ENCODE assay signal across 1 cellular context in the genomic region with DNA sequence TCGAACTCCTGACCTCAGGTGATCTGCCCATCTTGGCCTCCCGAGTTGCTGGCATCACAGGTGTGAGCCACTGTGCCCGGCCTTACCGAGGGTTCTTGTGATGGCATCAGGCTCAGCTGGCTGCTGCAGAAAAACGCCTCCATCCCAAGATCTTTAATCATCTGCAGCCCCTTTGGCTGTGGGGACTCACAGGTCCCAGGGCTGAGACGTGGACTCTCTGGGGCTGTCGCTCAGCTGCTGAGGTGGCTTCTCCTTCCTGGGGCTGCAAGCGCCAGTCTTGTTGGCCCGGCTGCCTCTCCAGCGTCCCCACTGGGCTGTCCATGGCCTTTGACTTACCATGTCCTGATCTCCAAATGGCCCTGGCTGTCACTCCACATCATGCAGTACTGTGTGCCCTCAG.
TF ChIP-seq lines count a peak whose summit lies in the region.

No MANE protein-coding gene starts in this region.

TF ChIP-seq in H1, 55 proteins besides CTCF, POLR2A, EP300 and RAD21:
- no peak for TF ChIP-seq GTF2F1 (IDR thresholded peaks at IDR 0.05; ENCODE audit: borderline replicate concordance, low read depth, low read length)
- TF ChIP-seq SAP30 (IDR thresholded peaks at IDR 0.05; ENCODE audit: insufficient read depth, insufficient replicate concordance, low read length): no peak
- no peak for TF ChIP-seq ASH2L (IDR thresholded peaks at IDR 0.05; ENCODE audit: low read length)
- TF ChIP-seq, protein P1, sequence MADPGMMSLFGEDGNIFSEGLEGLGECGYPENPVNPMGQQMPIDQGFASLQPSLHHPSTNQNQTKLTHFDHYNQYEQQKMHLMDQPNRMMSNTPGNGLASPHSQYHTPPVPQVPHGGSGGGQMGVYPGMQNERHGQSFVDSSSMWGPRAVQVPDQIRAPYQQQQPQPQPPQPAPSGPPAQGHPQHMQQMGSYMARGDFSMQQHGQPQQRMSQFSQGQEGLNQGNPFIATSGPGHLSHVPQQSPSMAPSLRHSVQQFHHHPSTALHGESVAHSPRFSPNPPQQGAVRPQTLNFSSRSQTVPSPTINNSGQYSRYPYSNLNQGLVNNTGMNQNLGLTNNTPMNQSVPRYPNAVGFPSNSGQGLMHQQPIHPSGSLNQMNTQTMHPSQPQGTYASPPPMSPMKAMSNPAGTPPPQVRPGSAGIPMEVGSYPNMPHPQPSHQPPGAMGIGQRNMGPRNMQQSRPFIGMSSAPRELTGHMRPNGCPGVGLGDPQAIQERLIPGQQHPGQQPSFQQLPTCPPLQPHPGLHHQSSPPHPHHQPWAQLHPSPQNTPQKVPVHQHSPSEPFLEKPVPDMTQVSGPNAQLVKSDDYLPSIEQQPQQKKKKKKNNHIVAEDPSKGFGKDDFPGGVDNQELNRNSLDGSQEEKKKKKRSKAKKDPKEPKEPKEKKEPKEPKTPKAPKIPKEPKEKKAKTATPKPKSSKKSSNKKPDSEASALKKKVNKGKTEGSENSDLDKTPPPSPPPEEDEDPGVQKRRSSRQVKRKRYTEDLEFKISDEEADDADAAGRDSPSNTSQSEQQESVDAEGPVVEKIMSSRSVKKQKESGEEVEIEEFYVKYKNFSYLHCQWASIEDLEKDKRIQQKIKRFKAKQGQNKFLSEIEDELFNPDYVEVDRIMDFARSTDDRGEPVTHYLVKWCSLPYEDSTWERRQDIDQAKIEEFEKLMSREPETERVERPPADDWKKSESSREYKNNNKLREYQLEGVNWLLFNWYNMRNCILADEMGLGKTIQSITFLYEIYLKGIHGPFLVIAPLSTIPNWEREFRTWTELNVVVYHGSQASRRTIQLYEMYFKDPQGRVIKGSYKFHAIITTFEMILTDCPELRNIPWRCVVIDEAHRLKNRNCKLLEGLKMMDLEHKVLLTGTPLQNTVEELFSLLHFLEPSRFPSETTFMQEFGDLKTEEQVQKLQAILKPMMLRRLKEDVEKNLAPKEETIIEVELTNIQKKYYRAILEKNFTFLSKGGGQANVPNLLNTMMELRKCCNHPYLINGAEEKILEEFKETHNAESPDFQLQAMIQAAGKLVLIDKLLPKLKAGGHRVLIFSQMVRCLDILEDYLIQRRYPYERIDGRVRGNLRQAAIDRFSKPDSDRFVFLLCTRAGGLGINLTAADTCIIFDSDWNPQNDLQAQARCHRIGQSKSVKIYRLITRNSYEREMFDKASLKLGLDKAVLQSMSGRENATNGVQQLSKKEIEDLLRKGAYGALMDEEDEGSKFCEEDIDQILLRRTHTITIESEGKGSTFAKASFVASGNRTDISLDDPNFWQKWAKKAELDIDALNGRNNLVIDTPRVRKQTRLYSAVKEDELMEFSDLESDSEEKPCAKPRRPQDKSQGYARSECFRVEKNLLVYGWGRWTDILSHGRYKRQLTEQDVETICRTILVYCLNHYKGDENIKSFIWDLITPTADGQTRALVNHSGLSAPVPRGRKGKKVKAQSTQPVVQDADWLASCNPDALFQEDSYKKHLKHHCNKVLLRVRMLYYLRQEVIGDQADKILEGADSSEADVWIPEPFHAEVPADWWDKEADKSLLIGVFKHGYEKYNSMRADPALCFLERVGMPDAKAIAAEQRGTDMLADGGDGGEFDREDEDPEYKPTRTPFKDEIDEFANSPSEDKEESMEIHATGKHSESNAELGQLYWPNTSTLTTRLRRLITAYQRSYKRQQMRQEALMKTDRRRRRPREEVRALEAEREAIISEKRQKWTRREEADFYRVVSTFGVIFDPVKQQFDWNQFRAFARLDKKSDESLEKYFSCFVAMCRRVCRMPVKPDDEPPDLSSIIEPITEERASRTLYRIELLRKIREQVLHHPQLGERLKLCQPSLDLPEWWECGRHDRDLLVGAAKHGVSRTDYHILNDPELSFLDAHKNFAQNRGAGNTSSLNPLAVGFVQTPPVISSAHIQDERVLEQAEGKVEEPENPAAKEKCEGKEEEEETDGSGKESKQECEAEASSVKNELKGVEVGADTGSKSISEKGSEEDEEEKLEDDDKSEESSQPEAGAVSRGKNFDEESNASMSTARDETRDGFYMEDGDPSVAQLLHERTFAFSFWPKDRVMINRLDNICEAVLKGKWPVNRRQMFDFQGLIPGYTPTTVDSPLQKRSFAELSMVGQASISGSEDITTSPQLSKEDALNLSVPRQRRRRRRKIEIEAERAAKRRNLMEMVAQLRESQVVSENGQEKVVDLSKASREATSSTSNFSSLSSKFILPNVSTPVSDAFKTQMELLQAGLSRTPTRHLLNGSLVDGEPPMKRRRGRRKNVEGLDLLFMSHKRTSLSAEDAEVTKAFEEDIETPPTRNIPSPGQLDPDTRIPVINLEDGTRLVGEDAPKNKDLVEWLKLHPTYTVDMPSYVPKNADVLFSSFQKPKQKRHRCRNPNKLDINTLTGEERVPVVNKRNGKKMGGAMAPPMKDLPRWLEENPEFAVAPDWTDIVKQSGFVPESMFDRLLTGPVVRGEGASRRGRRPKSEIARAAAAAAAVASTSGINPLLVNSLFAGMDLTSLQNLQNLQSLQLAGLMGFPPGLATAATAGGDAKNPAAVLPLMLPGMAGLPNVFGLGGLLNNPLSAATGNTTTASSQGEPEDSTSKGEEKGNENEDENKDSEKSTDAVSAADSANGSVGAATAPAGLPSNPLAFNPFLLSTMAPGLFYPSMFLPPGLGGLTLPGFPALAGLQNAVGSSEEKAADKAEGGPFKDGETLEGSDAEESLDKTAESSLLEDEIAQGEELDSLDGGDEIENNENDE (IDR thresholded peaks at IDR 0.05; ENCODE audit: insufficient replicate concordance, low read length): no peak
- TF ChIP-seq BACH1 (IDR thresholded peaks at IDR 0.05; ENCODE audit: low read length): no peak
- no peak for TF ChIP-seq KDM1A (IDR thresholded peaks at IDR 0.05; ENCODE audit: borderline replicate concordance, low read length)
- TF ChIP-seq POU5F1 (IDR thresholded peaks at IDR 0.05; ENCODE audit: low read depth, low read length): no peak
- no peak for TF ChIP-seq EZH2 (IDR thresholded peaks at IDR 0.05; ENCODE audit: low read depth, low read length, severe bottlenecking)
